Comparison of ENCODE assay signal across 9 cellular contexts in the genomic region with DNA sequence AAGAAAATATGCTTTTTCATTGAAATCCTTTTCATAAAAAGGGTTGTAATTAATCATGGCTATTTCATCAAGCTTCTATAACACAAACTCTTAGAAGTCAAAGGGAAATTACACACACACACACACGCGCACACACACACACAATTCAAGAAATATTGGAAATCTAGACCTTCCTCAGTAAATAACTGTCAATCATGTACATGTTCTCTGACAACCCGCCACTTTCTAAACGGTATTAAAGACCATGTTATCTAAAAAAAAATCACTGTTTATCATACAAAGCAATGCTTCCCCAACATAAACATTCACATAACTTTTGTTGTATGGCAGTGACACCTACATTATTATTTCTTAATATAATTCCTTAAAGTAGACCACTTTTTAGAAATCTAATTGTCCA.
"Had no signal": no experiment of that assay in that cellular context is flagged by ENCODE, and none has a peak within 500 bp of the region (broad histone marks: within the 10 kb centered on the region; RNA-seq: fewer than 3 reads in every experiment).

No MANE protein-coding gene starts in this region.

- H3K9me3 ChIP-seq: HAP-1 had no signal

- DNase-seq: GM23248, GOT3, H7, H9, HCEC 1CT, HFFc6 had no signal

- H3K9me3 Mint-ChIP-seq: GM23338, H9, HFFc6 had no signal

- H2AFZ ChIP-seq: GM23248, GM23338 had no signal

- H3K27ac Mint-ChIP-seq: GM23338, H9, HFFc6 had no signal

- H3K4me1 ChIP-seq: HAP-1 had no signal

- H3K9ac ChIP-seq: GM23248 had no signal

- FAIRE-seq: H1 had no signal

- H3K36me3 ChIP-seq: HAP-1 had no signal

- H3K4me2 ChIP-seq: GM23338 had no signal

- H3K4me3 Mint-ChIP-seq: GM23338, H9, HFFc6 had no signal

- H3K27ac ChIP-seq: GM23248 had no signal

- H3K4me3 ChIP-seq: GM23248, GM23338, HAP-1 had no signal
